ENCODE assay signal across 21 cellular contexts in the genomic region with DNA sequence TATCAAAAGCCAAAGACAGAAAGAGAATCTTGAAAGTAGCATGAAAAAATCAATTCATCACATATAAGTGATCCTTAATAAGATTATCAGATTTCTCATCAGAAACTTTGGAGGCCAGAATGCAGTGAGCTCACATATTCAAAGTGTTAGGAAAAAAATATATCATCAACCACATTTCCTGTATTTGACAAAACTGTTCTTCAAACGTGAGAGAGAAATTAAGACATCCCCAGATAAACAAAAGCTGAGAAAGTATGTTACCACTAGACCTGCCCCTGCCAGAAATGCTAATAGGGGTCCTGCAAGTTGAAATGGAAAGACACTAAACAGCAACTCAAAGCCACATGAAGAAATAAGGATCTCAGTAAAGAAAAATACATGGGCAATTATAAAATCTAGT. TPM values are rescaled to one million over a fixed set of nuclear protein-coding genes. Genes with fewer than 3 reads are reported as not detected.
DNase-seq lines count a peak whose midpoint lies in the region; ATAC-seq and TF ChIP-seq lines count a peak whose summit lies in the region.
"Had no signal": no experiment of that assay in that cellular context is flagged by ENCODE, and none has a peak within 500 bp of the region (broad histone marks: within the 10 kb centered on the region; RNA-seq: fewer than 3 reads in every experiment).

No MANE protein-coding gene starts in this region.

- no peak overlapping the region for H3K4me3 Mint-ChIP-seq in activated T-cell treated with anti-CD3 and anti-CD28 coated beads, Interleukin-2, amount 50 U/mL, for 24 hours
- H3K4me3 Mint-ChIP-seq in activated naive CD8-positive, alpha-beta T cell treated with anti-CD3 and anti-CD28 coated beads, Interleukin-2, amount 50 U/mL, for 24 hours: peak overlapping the region; percentile 9
- H3K4me3 Mint-ChIP-seq in stimulated activated effector memory CD8-positive, alpha-beta T cell treated with anti-CD3 and anti-CD28 coated beads, Interleukin-12 subunit alpha, Interleukin-12 subunit beta, amount 100 ng/mL, for 72 hours: peak overlapping the region; percentile 4
- no peak overlapping the region for H3K4me3 Mint-ChIP-seq in glutamatergic neuron (ENCODE audit: unreplicated experiment)
- H3K4me3 Mint-ChIP-seq in activated T-helper 2 cell treated with anti-CD3 and anti-CD28 coated beads, Interferon-gamma antibody, Interleukin-2, Interleukin-4, amounts not matched to agents 10 μg/mL and 5 μg/mL and 100 μg/mL, durations not matched to agents 14 hours and 24 hours and 36 hours (ENCODE audit: low read depth): no peak overlapping the region
- H3K4me3 Mint-ChIP-seq: memory B cell; T-helper 1 cell treated with Interleukin-12 subunit alpha and Interleukin-12 subunit beta and Interleukin-4 antibody, amounts not matched to agents 30 μg/mL and 1 μg/mL, for 36 hours had no signal

- H3K4me1 ChIP-seq in MM.1S (ENCODE audit: low read length): peaks cover 22% of the 10 kb centered on the region
- H3K4me1 ChIP-seq: A549, HAP-1, SJSA1, suprapubic skin had no signal

- no peaks in the 10 kb centered on the region for H3K79me2 ChIP-seq in MM.1S (ENCODE audit: low read length)

- ATAC-seq in activated naive CD8-positive, alpha-beta T cell treated with anti-CD3 and anti-CD28 coated beads, Interleukin-2, amount 50 U/mL, for 24 hours: peak; percentile 66
- peak; percentile 78 for ATAC-seq in stimulated activated effector memory CD8-positive, alpha-beta T cell treated with anti-CD3 and anti-CD28 coated beads, Interleukin-12 subunit alpha, Interleukin-12 subunit beta, amount 100 ng/mL, for 72 hours
- ATAC-seq: A549, left cardiac atrium had no signal

- no peak overlapping the region for H2AFZ ChIP-seq in MM.1S (ENCODE audit: low read length)

- H4K20me1 ChIP-seq in MM.1S (ENCODE audit: insufficient read depth, low read length): no peaks in the 10 kb centered on the region

- peak overlapping the region; percentile 16; the same call in 1 of the 2 replicates for H3K27ac ChIP-seq in MM.1S (ENCODE audit: low read length)
- H3K27ac ChIP-seq: A549, SJSA1, suprapubic skin had no signal

- no peak overlapping the region for H3K4me3 ChIP-seq in MM.1S (ENCODE audit: low read length)
- H3K4me3 ChIP-seq: A549, HAP-1, SJSA1, suprapubic skin had no signal

- no peaks in the 10 kb centered on the region for H3K36me3 ChIP-seq in MM.1S (replicated peaks; ENCODE audit: insufficient read depth, low read length)
- H3K36me3 ChIP-seq: HAP-1, SJSA1 had no signal

- H3K9me3 Mint-ChIP-seq in activated T-cell treated with anti-CD3 and anti-CD28 coated beads, Interleukin-2, amount 50 U/mL, for 24 hours: peaks cover 9% of the 10 kb centered on the region
- H3K9me3 Mint-ChIP-seq in activated naive CD8-positive, alpha-beta T cell treated with anti-CD3 and anti-CD28 coated beads, Interleukin-2, amount 50 U/mL, for 24 hours: peaks cover 21% of the 10 kb centered on the region
- H3K9me3 Mint-ChIP-seq in stimulated activated effector memory CD8-positive, alpha-beta T cell treated with anti-CD3 and anti-CD28 coated beads, Interleukin-12 subunit alpha, Interleukin-12 subunit beta, amount 100 ng/mL, for 72 hours: peaks cover 3% of the 10 kb centered on the region
- H3K9me3 Mint-ChIP-seq in glutamatergic neuron (ENCODE audit: unreplicated experiment): no peaks in the 10 kb centered on the region
- peaks cover 20% of the 10 kb centered on the region for H3K9me3 Mint-ChIP-seq in activated T-helper 2 cell treated with anti-CD3 and anti-CD28 coated beads, Interferon-gamma antibody, Interleukin-2, Interleukin-4, amounts not matched to agents 10 μg/mL and 5 μg/mL and 100 μg/mL, durations not matched to agents 14 hours and 24 hours and 36 hours

- H3K36me3 Mint-ChIP-seq in activated T-cell treated with anti-CD3 and anti-CD28 coated beads, Interleukin-2, amount 50 U/mL, for 24 hours (ENCODE audit: low read depth): peaks cover 71% of the 10 kb centered on the region
- peaks cover 40% of the 10 kb centered on the region for H3K36me3 Mint-ChIP-seq in activated naive CD8-positive, alpha-beta T cell treated with anti-CD3 and anti-CD28 coated beads, Interleukin-2, amount 50 U/mL, for 24 hours (ENCODE audit: low read depth)
- H3K36me3 Mint-ChIP-seq in stimulated activated effector memory CD8-positive, alpha-beta T cell treated with anti-CD3 and anti-CD28 coated beads, Interleukin-12 subunit alpha, Interleukin-12 subunit beta, amount 100 ng/mL, for 72 hours: peaks cover 18% of the 10 kb centered on the region
- H3K36me3 Mint-ChIP-seq in glutamatergic neuron (ENCODE audit: unreplicated experiment): peaks cover 20% of the 10 kb centered on the region
- H3K36me3 Mint-ChIP-seq in activated T-helper 2 cell treated with anti-CD3 and anti-CD28 coated beads, Interferon-gamma antibody, Interleukin-2, Interleukin-4, amounts not matched to agents 10 μg/mL and 5 μg/mL and 100 μg/mL, durations not matched to agents 14 hours and 24 hours and 36 hours (ENCODE audit: low read depth): peaks cover 59% of the 10 kb centered on the region

- no peaks in the 10 kb centered on the region for H3K9me3 ChIP-seq in MM.1S (replicated peaks; ENCODE audit: insufficient read depth, low read length)
- H3K9me3 ChIP-seq: A549, HAP-1, SJSA1 had no signal

- no peak for DNase-seq in activated T-cell treated with anti-CD3 and anti-CD28 coated beads, Interleukin-2, amount 50 U/mL, for 24 hours
- no peak for DNase-seq in activated T-cell treated with anti-CD3 and anti-CD28 coated beads, Interleukin-2, amount 50 U/mL, for 48 hours
- DNase-seq in MM.1S (no peak), SKM-1 (lab: John Stamatoyannopoulos, UW; ENCODE audit: unreplicated experiment) (no peak), glutamatergic neuron (no peak)
- DNase-seq in activated naive CD8-positive, alpha-beta T cell treated with anti-CD3 and anti-CD28 coated beads, Interleukin-2, amount 50 U/mL, for 24 hours: no peak
- no peak for DNase-seq in stimulated activated effector memory CD8-positive, alpha-beta T cell treated with anti-CD3 and anti-CD28 coated beads, Interleukin-12 subunit alpha, Interleukin-12 subunit beta, amount 100 ng/mL, for 72 hours (ENCODE audit: low spot score in 2 of 2)
- DNase-seq in activated T-helper 2 cell treated with anti-CD3 and anti-CD28 coated beads, Interferon-gamma antibody, Interleukin-2, Interleukin-4, amounts not matched to agents 10 μg/mL and 5 μg/mL and 100 μg/mL, durations not matched to agents 14 hours and 24 hours and 36 hours (ENCODE audit: low spot score): no peak
- DNase-seq: activated CD4-positive, alpha-beta T cell treated with anti-CD3 and anti-CD28 coated beads for 4 hours; activated CD8-positive, alpha-beta memory T cell treated with anti-CD3 and anti-CD28 coated beads, Interleukin-2, amount 50 U/mL, for 4 hours; Karpas-422; left cardiac atrium; NCI-H1694; NCI-H524; stimulated activated CD4-positive, alpha-beta T cell treated with anti-CD3 and anti-CD28 coated beads, Interleukin-1b, Interleukin-23, amount 100 ng/mL, for 48 hours had no signal

- intact Hi-C loops in activated T-helper 2 cell treated with anti-CD3 and anti-CD28 coated beads, Interferon-gamma antibody, Interleukin-2, Interleukin-4, amounts not matched to agents 10 μg/mL and 5 μg/mL and 100 μg/mL, durations not matched to agents 14 hours and 24 hours and 36 hours (cut with micrococcal nuclease): no loop called here

- peaks cover 33% of the 10 kb centered on the region for H3K4me1 Mint-ChIP-seq in activated T-cell treated with anti-CD3 and anti-CD28 coated beads, Interleukin-2, amount 50 U/mL, for 24 hours (ENCODE audit: low read depth)
- H3K4me1 Mint-ChIP-seq in activated naive CD8-positive, alpha-beta T cell treated with anti-CD3 and anti-CD28 coated beads, Interleukin-2, amount 50 U/mL, for 24 hours: peaks cover 29% of the 10 kb centered on the region
- peaks cover 30% of the 10 kb centered on the region for H3K4me1 Mint-ChIP-seq in stimulated activated effector memory CD8-positive, alpha-beta T cell treated with anti-CD3 and anti-CD28 coated beads, Interleukin-12 subunit alpha, Interleukin-12 subunit beta, amount 100 ng/mL, for 72 hours
- no peaks in the 10 kb centered on the region for H3K4me1 Mint-ChIP-seq in glutamatergic neuron (ENCODE audit: low read depth, unreplicated experiment)
- peaks cover 32% of the 10 kb centered on the region for H3K4me1 Mint-ChIP-seq in activated T-helper 2 cell treated with anti-CD3 and anti-CD28 coated beads, Interferon-gamma antibody, Interleukin-2, Interleukin-4, amounts not matched to agents 10 μg/mL and 5 μg/mL and 100 μg/mL, durations not matched to agents 14 hours and 24 hours and 36 hours (ENCODE audit: low read depth)

- no peaks in the 10 kb centered on the region for H3K27me3 Mint-ChIP-seq in activated T-cell treated with anti-CD3 and anti-CD28 coated beads, Interleukin-2, amount 50 U/mL, for 24 hours
- no peaks in the 10 kb centered on the region for H3K27me3 Mint-ChIP-seq in activated naive CD8-positive, alpha-beta T cell treated with anti-CD3 and anti-CD28 coated beads, Interleukin-2, amount 50 U/mL, for 24 hours
- H3K27me3 Mint-ChIP-seq in glutamatergic neuron (ENCODE audit: unreplicated experiment): no peaks in the 10 kb centered on the region
- no peaks in the 10 kb centered on the region for H3K27me3 Mint-ChIP-seq in activated T-helper 2 cell treated with anti-CD3 and anti-CD28 coated beads, Interferon-gamma antibody, Interleukin-2, Interleukin-4, amounts not matched to agents 10 μg/mL and 5 μg/mL and 100 μg/mL, durations not matched to agents 14 hours and 24 hours and 36 hours (ENCODE audit: low read depth)
- H3K27me3 Mint-ChIP-seq: memory B cell had no signal

- peaks cover 16% of the 10 kb centered on the region for H3F3A ChIP-seq in MM.1S (ENCODE audit: insufficient read depth, low read length)

- H3K9ac ChIP-seq in MM.1S (ENCODE audit: low read length): no peak overlapping the region

- peak overlapping the region; percentile 60 for H3K27ac Mint-ChIP-seq in activated T-cell treated with anti-CD3 and anti-CD28 coated beads, Interleukin-2, amount 50 U/mL, for 24 hours
- H3K27ac Mint-ChIP-seq in activated naive CD8-positive, alpha-beta T cell treated with anti-CD3 and anti-CD28 coated beads, Interleukin-2, amount 50 U/mL, for 24 hours: peak overlapping the region; percentile 61
- H3K27ac Mint-ChIP-seq in stimulated activated effector memory CD8-positive, alpha-beta T cell treated with anti-CD3 and anti-CD28 coated beads, Interleukin-12 subunit alpha, Interleukin-12 subunit beta, amount 100 ng/mL, for 72 hours: peak overlapping the region; percentile 55
- no peak overlapping the region for H3K27ac Mint-ChIP-seq in glutamatergic neuron (ENCODE audit: unreplicated experiment)
- H3K27ac Mint-ChIP-seq in activated T-helper 2 cell treated with anti-CD3 and anti-CD28 coated beads, Interferon-gamma antibody, Interleukin-2, Interleukin-4, amounts not matched to agents 10 μg/mL and 5 μg/mL and 100 μg/mL, durations not matched to agents 14 hours and 24 hours and 36 hours: no peak overlapping the region
- H3K27ac Mint-ChIP-seq: memory B cell had no signal

- no peak for TF ChIP-seq CTCF in MM.1S (IDR thresholded peaks at IDR 0.05; ENCODE audit: low read length)
- no peak for TF ChIP-seq CTCF in glutamatergic neuron (IDR thresholded peaks at IDR 0.05; ENCODE audit: partially characterized antibody, unreplicated experiment)

- no peaks in the 10 kb centered on the region for H3K9me2 ChIP-seq in MM.1S (replicated peaks; ENCODE audit: insufficient read depth, low read length)

- no peaks in the 10 kb centered on the region for H3K27me3 ChIP-seq in MM.1S (replicated peaks; ENCODE audit: insufficient read depth, low read length)
- H3K27me3 ChIP-seq: SJSA1, suprapubic skin had no signal

- no peak overlapping the region for H3K4me2 ChIP-seq in MM.1S (ENCODE audit: low read depth, low read length)
- H3K4me2 ChIP-seq: A549 had no signal

RNA-seq across cellular contexts. Expression of gene HACD4, which starts 29.9 kb away (rescaled TPM):
- total RNA-seq in glutamatergic neuron (ENCODE audit: unreplicated experiment): 0.10 TPM
- 2.2 and 2.4 TPM in 2 replicates for total RNA-seq in activated T-helper 2 cell treated with anti-CD3 and anti-CD28 coated beads, Interferon-gamma antibody, Interleukin-2, Interleukin-4, amounts not matched to agents 10 μg/mL and 5 μg/mL and 100 μg/mL, durations not matched to agents 14 hours and 24 hours and 36 hours

Comparison
In these comparisons a context has a peak if more than half of its experiments do, and no peak if none do; other contexts are left out.
1. H3K27ac Mint-ChIP-seq: peak in activated T-cell treated with anti-CD3 and anti-CD28 coated beads, Interleukin-2, amount 50 U/mL, for 24 hours (single experiment), activated naive CD8-positive, alpha-beta T cell treated with anti-CD3 and anti-CD28 coated beads, Interleukin-2, amount 50 U/mL, for 24 hours (single experiment) and stimulated activated effector memory CD8-positive, alpha-beta T cell treated with anti-CD3 and anti-CD28 coated beads, Interleukin-12 subunit alpha, Interleukin-12 subunit beta, amount 100 ng/mL, for 72 hours (single experiment); none in glutamatergic neuron (single experiment) and activated T-helper 2 cell treated with anti-CD3 and anti-CD28 coated beads, Interferon-gamma antibody, Interleukin-2, Interleukin-4, amounts not matched to agents 10 μg/mL and 5 μg/mL and 100 μg/mL, durations not matched to agents 14 hours and 24 hours and 36 hours (single experiment).
2. H3K4me3 Mint-ChIP-seq: peak in activated naive CD8-positive, alpha-beta T cell treated with anti-CD3 and anti-CD28 coated beads, Interleukin-2, amount 50 U/mL, for 24 hours (single experiment) and stimulated activated effector memory CD8-positive, alpha-beta T cell treated with anti-CD3 and anti-CD28 coated beads, Interleukin-12 subunit alpha, Interleukin-12 subunit beta, amount 100 ng/mL, for 72 hours (single experiment); none in activated T-cell treated with anti-CD3 and anti-CD28 coated beads, Interleukin-2, amount 50 U/mL, for 24 hours (single experiment), glutamatergic neuron (single experiment) and activated T-helper 2 cell treated with anti-CD3 and anti-CD28 coated beads, Interferon-gamma antibody, Interleukin-2, Interleukin-4, amounts not matched to agents 10 μg/mL and 5 μg/mL and 100 μg/mL, durations not matched to agents 14 hours and 24 hours and 36 hours (single experiment).